In genomic region chr1:2231667-2232254, GRCh38 we compare ENCODE assay signal across 8 cellular contexts. TPM values are rescaled to one million over a fixed set of nuclear protein-coding genes. Genes with fewer than 3 reads are reported as not detected.
DNase-seq lines count a peak whose midpoint lies in the region; ATAC-seq and TF ChIP-seq lines count a peak whose summit lies in the region.

No MANE protein-coding gene starts in this region.

- no peak overlapping the region for H3K27ac ChIP-seq in GM23338 (ENCODE audit: low read depth)
- peak overlapping the region; percentile 84 for H3K27ac ChIP-seq in angular gyrus (ENCODE audit: low read depth, low read length)
- peak overlapping the region; percentile 80 for H3K27ac ChIP-seq in right cardiac atrium (ENCODE audit: low read length)

- H3K9me3 ChIP-seq in right cardiac atrium (ENCODE audit: control insufficient read depth, low read length), result no peaks in the 10 kb centered on the region

- H3K9me3 Mint-ChIP-seq in GM23338 (no peaks in the 10 kb centered on the region; the same call in 2 of the 3 replicates), progenitor cell of endocrine pancreas (ENCODE audit: low read depth) (no peaks in the 10 kb centered on the region)

- H3K9me2 ChIP-seq in GM23338 (ENCODE audit: insufficient read depth), result no peaks in the 10 kb centered on the region

- no peak overlapping the region for H2AFZ ChIP-seq in GM23338

- H3K27me3 Mint-ChIP-seq in GM23338 (ENCODE audit: insufficient read depth, low read depth, poor library complexity) (peaks cover 21% of the 10 kb centered on the region), progenitor cell of endocrine pancreas (no peaks in the 10 kb centered on the region)

- H3K27me3 ChIP-seq in GM23338 (ENCODE audit: insufficient read depth) (no peaks in the 10 kb centered on the region), right cardiac atrium (ENCODE audit: control insufficient read depth, insufficient read depth) (no peaks in the 10 kb centered on the region)

- H3K36me3 Mint-ChIP-seq in GM23338 (ENCODE audit: low read depth) (peaks cover 10% of the 10 kb centered on the region; the same call in 2 of the 3 replicates), progenitor cell of endocrine pancreas (ENCODE audit: insufficient read depth) (no peaks in the 10 kb centered on the region)

- peak overlapping the region; percentile 99 for H3K4me2 ChIP-seq in GM23338

- intact Hi-C loops in right cardiac atrium (cut with DNase I), result loop anchor here in 3 of 4 donors (5.0 kb wide), 2 partner anchors 71 to 81 kb away; no protein-coding TSS in a partner anchor

- H3K4me1 Mint-ChIP-seq in GM23338 (peaks cover 50% of the 10 kb centered on the region), progenitor cell of endocrine pancreas (ENCODE audit: low read depth) (peaks cover 37% of the 10 kb centered on the region)

- TF ChIP-seq CTCF in GM23338 (conservative IDR thresholded peaks at IDR 0.05; ENCODE audit: low read depth in 2 of 2) (no peak), progenitor cell of endocrine pancreas (IDR thresholded peaks at IDR 0.05; ENCODE audit: unreplicated experiment) (no peak)

- peaks cover 37% of the 10 kb centered on the region; the same call in 1 of the 2 replicates for H3K4me1 ChIP-seq in GM23338 (ENCODE audit: insufficient read depth)
- peaks cover 27% of the 10 kb centered on the region for H3K4me1 ChIP-seq in right cardiac atrium (ENCODE audit: control insufficient read depth, insufficient read depth, low read length)

- H3K36me3 ChIP-seq in GM23338 (ENCODE audit: insufficient read depth), result no peaks in the 10 kb centered on the region

- H3K4me3 Mint-ChIP-seq in GM23338 (peak overlapping the region; percentile 97), progenitor cell of endocrine pancreas (ENCODE audit: low read depth) (peak overlapping the region; percentile 94)

- 13% methylated on average over 21 of the region's 21 CpGs for WGBS in right cardiac atrium

- DNase-seq in GM23338 (ENCODE audit: low spot score) (peak; percentile 64), SW480 (ENCODE audit: low spot score) (peak; percentile 53), right cardiac atrium (peak; percentile 87 to 95 (median 94)), progenitor cell of endocrine pancreas (ENCODE audit: low spot score, unreplicated experiment) (no peak), NCI-H2107 treated with DMSO at 0.1 percent for 48 hours (lab: John Stamatoyannopoulos, UW; ENCODE audit: unreplicated experiment) (no peak), KG1 (lab: John Stamatoyannopoulos, UW) (no peak)

- H4K20me1 ChIP-seq in GM23338 (replicated peaks; ENCODE audit: insufficient read depth), result peaks cover 62% of the 10 kb centered on the region

- peaks cover 80% of the 10 kb centered on the region for H3K79me2 ChIP-seq in GM23338 (replicated peaks; ENCODE audit: insufficient read depth)

- peak; percentile 38 for ATAC-seq in GM23338
- peak; percentile 33 to 45 for ATAC-seq in right cardiac atrium
- ATAC-seq in HG02938 (IDR thresholded peaks at IDR 0.05; ENCODE audit: unreplicated experiment), result no peak

- peak overlapping the region; percentile 85 for H3K4me3 ChIP-seq in GM23338
- H3K4me3 ChIP-seq in right cardiac atrium (ENCODE audit: low read length), result peak overlapping the region; percentile 94

- H3K27ac Mint-ChIP-seq in GM23338, result peak overlapping the region; percentile 70; the same call in 1 of the 2 replicates
- H3K27ac Mint-ChIP-seq in progenitor cell of endocrine pancreas, result peak overlapping the region; percentile 87

- H3F3A ChIP-seq in GM23338 (replicated peaks; ENCODE audit: low read depth), result peaks cover 13% of the 10 kb centered on the region; the same call in 1 of the 2 replicates

TF ChIP-seq in GM23338, 12 proteins besides CTCF, POLR2A, EP300 and RAD21 (continues in another document):
- TF ChIP-seq EZH2 (IDR thresholded peaks at IDR 0.05; ENCODE audit: low read depth, unreplicated experiment) (no peak), CREB1 (CRISPR knock-in tag; IDR thresholded peaks at IDR 0.05; ENCODE audit: low read depth) (no peak), ZNF114 (CRISPR knock-in tag; IDR thresholded peaks at IDR 0.05) (no peak), NANOG (IDR thresholded peaks at IDR 0.05; ENCODE audit: borderline replicate concordance) (no peak), POLR2AphosphoS5 (IDR thresholded peaks at IDR 0.05; ENCODE audit: low read depth) (no peak), EZH2phosphoT487 (IDR thresholded peaks at IDR 0.05; ENCODE audit: unreplicated experiment) (no peak), ZNF331 (CRISPR knock-in tag; IDR thresholded peaks at IDR 0.05; ENCODE audit: low read depth) (no peak), STAT1 (IDR thresholded peaks at IDR 0.05; ENCODE audit: unreplicated experiment) (no peak)
- TF ChIP-seq, protein P1, sequence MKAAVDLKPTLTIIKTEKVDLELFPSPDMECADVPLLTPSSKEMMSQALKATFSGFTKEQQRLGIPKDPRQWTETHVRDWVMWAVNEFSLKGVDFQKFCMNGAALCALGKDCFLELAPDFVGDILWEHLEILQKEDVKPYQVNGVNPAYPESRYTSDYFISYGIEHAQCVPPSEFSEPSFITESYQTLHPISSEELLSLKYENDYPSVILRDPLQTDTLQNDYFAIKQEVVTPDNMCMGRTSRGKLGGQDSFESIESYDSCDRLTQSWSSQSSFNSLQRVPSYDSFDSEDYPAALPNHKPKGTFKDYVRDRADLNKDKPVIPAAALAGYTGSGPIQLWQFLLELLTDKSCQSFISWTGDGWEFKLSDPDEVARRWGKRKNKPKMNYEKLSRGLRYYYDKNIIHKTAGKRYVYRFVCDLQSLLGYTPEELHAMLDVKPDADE (IDR thresholded peaks at IDR 0.05), result no peak
- TF ChIP-seq, protein P2, sequence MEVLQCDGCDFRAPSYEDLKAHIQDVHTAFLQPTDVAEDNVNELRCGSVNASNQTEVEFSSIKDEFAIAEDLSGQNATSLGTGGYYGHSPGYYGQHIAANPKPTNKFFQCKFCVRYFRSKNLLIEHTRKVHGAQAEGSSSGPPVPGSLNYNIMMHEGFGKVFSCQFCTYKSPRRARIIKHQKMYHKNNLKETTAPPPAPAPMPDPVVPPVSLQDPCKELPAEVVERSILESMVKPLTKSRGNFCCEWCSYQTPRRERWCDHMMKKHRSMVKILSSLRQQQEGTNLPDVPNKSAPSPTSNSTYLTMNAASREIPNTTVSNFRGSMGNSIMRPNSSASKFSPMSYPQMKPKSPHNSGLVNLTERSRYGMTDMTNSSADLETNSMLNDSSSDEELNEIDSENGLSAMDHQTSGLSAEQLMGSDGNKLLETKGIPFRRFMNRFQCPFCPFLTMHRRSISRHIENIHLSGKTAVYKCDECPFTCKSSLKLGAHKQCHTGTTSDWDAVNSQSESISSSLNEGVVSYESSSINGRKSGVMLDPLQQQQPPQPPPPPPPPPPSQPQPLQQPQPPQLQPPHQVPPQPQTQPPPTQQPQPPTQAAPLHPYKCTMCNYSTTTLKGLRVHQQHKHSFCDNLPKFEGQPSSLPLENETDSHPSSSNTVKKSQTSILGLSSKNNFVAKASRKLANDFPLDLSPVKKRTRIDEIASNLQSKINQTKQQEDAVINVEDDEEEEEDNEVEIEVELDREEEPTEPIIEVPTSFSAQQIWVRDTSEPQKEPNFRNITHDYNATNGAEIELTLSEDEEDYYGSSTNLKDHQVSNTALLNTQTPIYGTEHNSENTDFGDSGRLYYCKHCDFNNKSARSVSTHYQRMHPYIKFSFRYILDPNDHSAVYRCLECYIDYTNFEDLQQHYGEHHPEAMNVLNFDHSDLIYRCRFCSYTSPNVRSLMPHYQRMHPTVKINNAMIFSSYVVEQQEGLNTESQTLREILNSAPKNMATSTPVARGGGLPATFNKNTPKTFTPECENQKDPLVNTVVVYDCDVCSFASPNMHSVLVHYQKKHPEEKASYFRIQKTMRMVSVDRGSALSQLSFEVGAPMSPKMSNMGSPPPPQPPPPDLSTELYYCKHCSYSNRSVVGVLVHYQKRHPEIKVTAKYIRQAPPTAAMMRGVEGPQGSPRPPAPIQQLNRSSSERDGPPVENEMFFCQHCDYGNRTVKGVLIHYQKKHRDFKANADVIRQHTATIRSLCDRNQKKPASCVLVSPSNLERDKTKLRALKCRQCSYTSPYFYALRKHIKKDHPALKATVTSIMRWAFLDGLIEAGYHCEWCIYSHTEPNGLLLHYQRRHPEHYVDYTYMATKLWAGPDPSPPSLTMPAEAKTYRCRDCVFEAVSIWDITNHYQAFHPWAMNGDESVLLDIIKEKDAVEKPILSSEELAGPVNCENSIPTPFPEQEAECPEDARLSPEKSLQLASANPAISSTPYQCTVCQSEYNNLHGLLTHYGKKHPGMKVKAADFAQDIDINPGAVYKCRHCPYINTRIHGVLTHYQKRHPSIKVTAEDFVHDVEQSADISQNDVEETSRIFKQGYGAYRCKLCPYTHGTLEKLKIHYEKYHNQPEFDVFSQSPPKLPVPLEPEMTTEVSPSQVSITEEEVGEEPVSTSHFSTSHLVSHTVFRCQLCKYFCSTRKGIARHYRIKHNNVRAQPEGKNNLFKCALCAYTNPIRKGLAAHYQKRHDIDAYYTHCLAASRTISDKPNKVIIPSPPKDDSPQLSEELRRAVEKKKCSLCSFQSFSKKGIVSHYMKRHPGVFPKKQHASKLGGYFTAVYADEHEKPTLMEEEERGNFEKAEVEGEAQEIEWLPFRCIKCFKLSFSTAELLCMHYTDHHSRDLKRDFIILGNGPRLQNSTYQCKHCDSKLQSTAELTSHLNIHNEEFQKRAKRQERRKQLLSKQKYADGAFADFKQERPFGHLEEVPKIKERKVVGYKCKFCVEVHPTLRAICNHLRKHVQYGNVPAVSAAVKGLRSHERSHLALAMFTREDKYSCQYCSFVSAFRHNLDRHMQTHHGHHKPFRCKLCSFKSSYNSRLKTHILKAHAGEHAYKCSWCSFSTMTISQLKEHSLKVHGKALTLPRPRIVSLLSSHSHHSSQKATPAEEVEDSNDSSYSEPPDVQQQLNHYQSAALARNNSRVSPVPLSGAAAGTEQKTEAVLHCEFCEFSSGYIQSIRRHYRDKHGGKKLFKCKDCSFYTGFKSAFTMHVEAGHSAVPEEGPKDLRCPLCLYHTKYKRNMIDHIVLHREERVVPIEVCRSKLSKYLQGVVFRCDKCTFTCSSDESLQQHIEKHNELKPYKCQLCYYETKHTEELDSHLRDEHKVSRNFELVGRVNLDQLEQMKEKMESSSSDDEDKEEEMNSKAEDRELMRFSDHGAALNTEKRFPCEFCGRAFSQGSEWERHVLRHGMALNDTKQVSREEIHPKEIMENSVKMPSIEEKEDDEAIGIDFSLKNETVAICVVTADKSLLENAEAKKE (CRISPR knock-in tag; IDR thresholded peaks at IDR 0.05), result no peak

RNA-seq across cellular contexts. Expression of gene SKI, which starts 3.6 kb away (rescaled TPM):
- 62.8 and 66.8 TPM in 2 replicates for total RNA-seq in GM23338 (2014; rRNA removed; shearing (Covaris generic))
- polyA plus RNA-seq in GM23338 (2016; fragmentation: Nextera tagmentation; extraction: Ambion mirVana) (9.3 and 10.4 TPM in 2 replicates), right cardiac atrium (35.6 TPM)
- total RNA-seq in right cardiac atrium (10 to 100 TPM; 56.7 to 83.1 (median 68.9) TPM), progenitor cell of endocrine pancreas (56.2 and 59.4 TPM in 2 replicates)

RNA-seq across cellular contexts. Expression of gene FAAP20, which starts 37.2 kb away (rescaled TPM):
- 54.3 and 79.1 TPM in 2 replicates for total RNA-seq in GM23338 (2014; rRNA removed; shearing (Covaris generic))
- polyA plus RNA-seq in GM23338 (2016; fragmentation: Nextera tagmentation; extraction: Ambion mirVana) (167 and 173 TPM in 2 replicates), right cardiac atrium (56.3 TPM)
- total RNA-seq in right cardiac atrium (10 to 100 TPM; 35.5 to 49.3 (median 37.2) TPM), progenitor cell of endocrine pancreas (74.3 and 77.9 TPM in 2 replicates)

Comparison
In these comparisons a context has a peak if more than half of its experiments do, and no peak if none do; other contexts are left out.
1. DNase-seq: peak in GM23338 (single experiment), SW480 (single experiment) and right cardiac atrium (3 of 3); none in progenitor cell of endocrine pancreas (single experiment), NCI-H2107 treated with DMSO at 0.1 percent for 48 hours (single experiment) and KG1 (single experiment).